8 cellular contexts compared by ENCODE assay signal in the genomic region with DNA sequence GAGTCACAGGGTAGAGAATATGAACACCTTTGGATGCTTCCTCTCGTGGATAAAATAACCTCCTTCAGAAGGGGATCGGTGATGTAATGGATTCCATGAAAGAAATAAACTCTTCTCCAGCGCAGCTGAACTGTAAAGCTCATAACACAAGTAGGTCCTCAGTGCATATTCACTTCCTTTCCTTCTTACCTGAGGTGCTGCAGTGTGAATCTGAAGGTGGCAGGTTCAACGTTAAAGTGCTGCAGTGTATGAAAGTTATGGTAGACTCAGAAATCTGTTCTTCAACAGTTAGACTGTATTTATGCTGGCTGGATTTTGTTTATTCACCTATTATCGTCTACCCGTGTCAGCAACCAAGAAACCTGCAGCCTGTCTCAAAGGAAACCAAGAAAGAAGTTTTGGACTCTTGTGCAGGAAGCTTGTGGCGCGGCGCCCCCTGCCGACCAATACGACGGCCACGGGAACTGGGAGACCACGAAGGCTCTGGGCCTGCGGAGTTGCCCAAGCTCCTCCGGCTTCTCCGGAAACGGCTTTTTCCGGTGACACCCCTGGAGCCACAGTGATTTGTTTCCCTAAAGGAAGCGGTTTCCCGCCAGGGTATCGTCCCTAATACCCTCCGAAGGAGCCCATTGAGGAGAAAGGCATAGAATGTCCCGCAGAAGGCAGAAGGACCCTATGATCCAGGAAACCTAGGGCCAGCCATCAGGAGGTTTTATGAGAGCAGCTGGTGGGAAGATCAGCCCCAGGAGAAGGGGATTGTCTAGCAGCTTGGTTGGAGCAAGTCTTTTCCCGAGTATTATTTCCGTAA. TPM values are rescaled to one million over a fixed set of nuclear protein-coding genes. Genes with fewer than 3 reads are reported as not detected.
DNase-seq lines count a peak whose midpoint lies in the region; ATAC-seq and TF ChIP-seq lines count a peak whose summit lies in the region.

No MANE protein-coding gene starts in this region.

- H3K79me2 ChIP-seq in OCI-LY1 (ENCODE audit: insufficient read depth, low read length) (no peaks in the 10 kb centered on the region), neural progenitor cell (ENCODE audit: low read depth) (no peaks in the 10 kb centered on the region)

- H3F3A ChIP-seq in OCI-LY1 (ENCODE audit: insufficient read depth, low read length) (no peaks in the 10 kb centered on the region), neural progenitor cell (ENCODE audit: low read depth) (no peaks in the 10 kb centered on the region)

- H3K36me3 ChIP-seq in OCI-LY1 (ENCODE audit: insufficient read depth, low read length) (no peaks in the 10 kb centered on the region), neural progenitor cell (no peaks in the 10 kb centered on the region)

- DNase-seq in G401 (ENCODE audit: low spot score) (peak; percentile 38), HFFc6 (peak; percentile 43), fibroblast of villous mesenchyme (ENCODE audit: low read depth) (peak; percentile 63), neural progenitor cell (ENCODE audit: low spot score) (peak; percentile 89)
- peak; percentile 90 to 91 for DNase-seq in activated T-cell treated with anti-CD3 and anti-CD28 coated beads, Interleukin-2, amount 50 U/mL, for 48 hours

- H3K27me3 ChIP-seq in OCI-LY1 (ENCODE audit: insufficient read depth, low read length) (no peaks in the 10 kb centered on the region), neural progenitor cell (peaks cover 73% of the 10 kb centered on the region)

- H3K36me3 Mint-ChIP-seq in HFFc6 (ENCODE audit: low read depth), result no peaks in the 10 kb centered on the region
- H3K36me3 Mint-ChIP-seq in neural progenitor cell, result no peaks in the 10 kb centered on the region
- no peaks in the 10 kb centered on the region for H3K36me3 Mint-ChIP-seq in stimulated activated naive CD8-positive, alpha-beta T cell treated with anti-CD3 and anti-CD28 coated beads, Interleukin-15, Interleukin-2, amounts not matched to agents 100 ng/mL and 50 ng/mL, for 24 hours (ENCODE audit: low read depth)

- no peak overlapping the region for H3K4me3 ChIP-seq in OCI-LY1 (ENCODE audit: low read depth, low read length, poor library complexity, severe bottlenecking)
- no peak overlapping the region for H3K4me3 ChIP-seq in fibroblast of villous mesenchyme (ENCODE audit: low read depth, low read length)
- peak overlapping the region; percentile 22 for H3K4me3 ChIP-seq in neural progenitor cell

- H3K27ac Mint-ChIP-seq in HFFc6, result no peak overlapping the region
- no peak overlapping the region for H3K27ac Mint-ChIP-seq in neural progenitor cell
- H3K27ac Mint-ChIP-seq in stimulated activated naive CD8-positive, alpha-beta T cell treated with anti-CD3 and anti-CD28 coated beads, Interleukin-15, Interleukin-2, amounts not matched to agents 100 ng/mL and 50 ng/mL, for 24 hours, result no peak overlapping the region

- H3K4me1 ChIP-seq in OCI-LY1 (ENCODE audit: insufficient read depth, low read length, severe bottlenecking) (no peaks in the 10 kb centered on the region), neural progenitor cell (no peaks in the 10 kb centered on the region)

- H2AFZ ChIP-seq in OCI-LY1 (ENCODE audit: low read length) (no peak overlapping the region), neural progenitor cell (replicated peaks) (peak overlapping the region; percentile 93)

- H3K9me2 ChIP-seq in OCI-LY1 (ENCODE audit: low read depth, low read length), result no peaks in the 10 kb centered on the region

- H3K4me3 Mint-ChIP-seq in HFFc6 (no peak overlapping the region), neural progenitor cell (no peak overlapping the region)
- H3K4me3 Mint-ChIP-seq in stimulated activated naive CD8-positive, alpha-beta T cell treated with anti-CD3 and anti-CD28 coated beads, Interleukin-15, Interleukin-2, amounts not matched to agents 100 ng/mL and 50 ng/mL, for 24 hours, result peak overlapping the region; percentile 55

- H3K9me3 Mint-ChIP-seq in HFFc6, result no peaks in the 10 kb centered on the region
- H3K9me3 Mint-ChIP-seq in neural progenitor cell, result peaks cover 3% of the 10 kb centered on the region
- no peaks in the 10 kb centered on the region for H3K9me3 Mint-ChIP-seq in stimulated activated naive CD8-positive, alpha-beta T cell treated with anti-CD3 and anti-CD28 coated beads, Interleukin-15, Interleukin-2, amounts not matched to agents 100 ng/mL and 50 ng/mL, for 24 hours

- H3K27me3 Mint-ChIP-seq in HFFc6 (ENCODE audit: insufficient read depth), result peaks cover 21% of the 10 kb centered on the region
- H3K27me3 Mint-ChIP-seq in neural progenitor cell (ENCODE audit: insufficient read depth, low read depth), result peaks cover 3% of the 10 kb centered on the region
- peaks cover 8% of the 10 kb centered on the region for H3K27me3 Mint-ChIP-seq in stimulated activated naive CD8-positive, alpha-beta T cell treated with anti-CD3 and anti-CD28 coated beads, Interleukin-15, Interleukin-2, amounts not matched to agents 100 ng/mL and 50 ng/mL, for 24 hours

- H3K27ac ChIP-seq in OCI-LY1 (ENCODE audit: low read depth, low read length, poor library complexity, severe bottlenecking) (no peak overlapping the region), neural progenitor cell (no peak overlapping the region)

- in situ Hi-C loops in G401 (cut with HindIII; ENCODE audit: low sequenced_read_pairs), result no loop called here

- ATAC-seq in HG03025 (IDR thresholded peaks at IDR 0.05; ENCODE audit: low FRiP score, unreplicated experiment), result no peak

- H3K9me3 ChIP-seq in OCI-LY1 (ENCODE audit: low read length), result no peaks in the 10 kb centered on the region
- no peaks in the 10 kb centered on the region for H3K9me3 ChIP-seq in neural progenitor cell (ENCODE audit: low read depth)

- H3K4me1 Mint-ChIP-seq in HFFc6 (ENCODE audit: low read depth) (no peaks in the 10 kb centered on the region), neural progenitor cell (no peaks in the 10 kb centered on the region)
- H3K4me1 Mint-ChIP-seq in stimulated activated naive CD8-positive, alpha-beta T cell treated with anti-CD3 and anti-CD28 coated beads, Interleukin-15, Interleukin-2, amounts not matched to agents 100 ng/mL and 50 ng/mL, for 24 hours (ENCODE audit: low read depth), result peaks cover 13% of the 10 kb centered on the region

- H4K20me1 ChIP-seq in OCI-LY1 (ENCODE audit: insufficient read depth, low read length) (no peaks in the 10 kb centered on the region), neural progenitor cell (ENCODE audit: low read depth) (no peaks in the 10 kb centered on the region)

- TF ChIP-seq CTCF in HFFc6 (IDR thresholded peaks at IDR 0.05), result peak; percentile 87
- peak; percentile 86 for TF ChIP-seq CTCF in OCI-LY1 (IDR thresholded peaks at IDR 0.05; ENCODE audit: low read length)
- peak; percentile 70 for TF ChIP-seq CTCF in fibroblast of villous mesenchyme (IDR thresholded peaks at IDR 0.05; ENCODE audit: insufficient read depth, low read depth, low read length)
- peak; percentile 90 for TF ChIP-seq CTCF in neural progenitor cell (IDR thresholded peaks at IDR 0.05)

- no peak overlapping the region for H3K9ac ChIP-seq in OCI-LY1 (ENCODE audit: low read length)
- no peak overlapping the region for H3K9ac ChIP-seq in neural progenitor cell

- H3K4me2 ChIP-seq in OCI-LY1 (ENCODE audit: low read length) (no peak overlapping the region), neural progenitor cell (peak overlapping the region; percentile 57)

RNA-seq across cellular contexts. Expression of gene RNASE3, which starts 17.6 kb away (rescaled TPM):
- total RNA-seq in G401 (2014; rRNA removed; shearing (Covaris generic)), result not detected in 2 replicates
- not detected for total RNA-seq in HFFc6 (2021; fragmentation: NEBNext Ultra II Directional; extraction: Animal tissue kit (Norgen Biotek cat#: 25700))
- total RNA-seq in fibroblast of villous mesenchyme, result not detected in 2 replicates
- not detected in 2 replicates for total RNA-seq in neural progenitor cell (ENCODE audit: low replicate concordance)

Comparison
In these comparisons a context has a peak if more than half of its experiments do, and no peak if none do; other contexts are left out.
1. DNase-seq: peak in every context shown above with its lines; median percentile 90 in activated T-cell treated with anti-CD3 and anti-CD28 coated beads, Interleukin-2, amount 50 U/mL, for 48 hours; 89 in neural progenitor cell; 63 in fibroblast of villous mesenchyme; 43 in HFFc6; 38 in G401.